Comparison of ENCODE assay signal across 19 cellular contexts in genomic region chrX:103052625-103053024, GRCh38. TPM values are rescaled to one million over a fixed set of nuclear protein-coding genes. Genes with fewer than 3 reads are reported as not detected.
DNase-seq lines count a peak whose midpoint lies in the region; ATAC-seq and TF ChIP-seq lines count a peak whose summit lies in the region.
"Had no signal": no experiment of that assay in that cellular context is flagged by ENCODE, and none has a peak within 500 bp of the region (broad histone marks: within the 10 kb centered on the region; RNA-seq: fewer than 3 reads in every experiment).

No MANE protein-coding gene starts in this region.

- TF ChIP-seq CTCF in LNCaP clone FGC (IDR thresholded peaks at IDR 0.05; ENCODE audit: control insufficient read depth, extremely low read depth, insufficient read depth) (no peak), parathyroid adenoma (IDR thresholded peaks at IDR 0.05) (no peak), GM10266 (IDR thresholded peaks at IDR 0.05; ENCODE audit: control insufficient read depth, insufficient read depth, low read depth, missing control alignments) (no peak)

- H3K79me2 ChIP-seq in parathyroid adenoma: no peaks in the 10 kb centered on the region

- H3K4me3 ChIP-seq in LNCaP clone FGC (ENCODE audit: low read depth, low read length): no peak overlapping the region
- no peak overlapping the region for H3K4me3 ChIP-seq in parathyroid adenoma (ENCODE audit: low read depth, low read length)
- H3K4me3 ChIP-seq: BLaER1, GM12878, HAP-1 had no signal

- H3K9me3 ChIP-seq in parathyroid adenoma (ENCODE audit: control insufficient read depth, low read length): no peaks in the 10 kb centered on the region
- H3K9me3 ChIP-seq: BLaER1, Caco-2, HAP-1 had no signal

- peak overlapping the region; percentile 59 for H3K27ac ChIP-seq in parathyroid adenoma
- H3K27ac ChIP-seq: BLaER1, C4-2B had no signal

- H3K4me2 ChIP-seq in parathyroid adenoma (ENCODE audit: low read length): no peak overlapping the region
- H3K4me2 ChIP-seq: BLaER1 had no signal

- peak; percentile 81 for ATAC-seq in left lobe of liver
- ATAC-seq: CD8-positive, alpha-beta T cell; GM12878 had no signal

- no peak overlapping the region for H3K9ac ChIP-seq in parathyroid adenoma
- H3K9ac ChIP-seq: BLaER1 had no signal

- H3K4me1 ChIP-seq in parathyroid adenoma: peaks cover 2% of the 10 kb centered on the region
- H3K4me1 ChIP-seq: BLaER1, HAP-1 had no signal

- H3K27me3 ChIP-seq in parathyroid adenoma (ENCODE audit: control insufficient read depth, insufficient read depth, low read length): no peaks in the 10 kb centered on the region

- H3K36me3 ChIP-seq in parathyroid adenoma (ENCODE audit: control insufficient read depth, insufficient read depth, low read length): no peaks in the 10 kb centered on the region
- H3K36me3 ChIP-seq: BLaER1, HAP-1 had no signal

- peak overlapping the region; percentile 28 for H2AFZ ChIP-seq in parathyroid adenoma

- peak; percentile 3 for DNase-seq in LNCaP clone FGC (ENCODE audit: low read depth)
- DNase-seq in left lobe of liver (ENCODE audit: low spot score): no peak
- no peak for DNase-seq in GM10266 (ENCODE audit: extremely low spot score)
- no peak for DNase-seq in SIG-M5 (lab: John Stamatoyannopoulos, UW)
- DNase-seq in GDM1 (lab: John Stamatoyannopoulos, UW): no peak
- DNase-seq: Caco-2; CD4-positive, CD25-positive, alpha-beta regulatory T cell; CD8-positive, alpha-beta T cell; DMS153; DMS79 treated with DMSO at 0.1 percent for 48 hours; GOT3; HFFc6 had no signal

RNA-seq across cellular contexts. Expression of gene BEX1, which starts 11.3 kb away (rescaled TPM):
- total RNA-seq in left lobe of liver: 0.43 TPM
- total RNA-seq: B cell, Caco-2, GM12878, HFFc6 had no signal

RNA-seq across cellular contexts. Expression of gene NXF3, which starts 40.3 kb away (rescaled TPM):
- 1.3 TPM for total RNA-seq in left lobe of liver
- total RNA-seq: B cell; CD4-positive, CD25-positive, alpha-beta regulatory T cell; CD8-positive, alpha-beta T cell; G401; GM12878 had no signal
